In the genomic region with DNA sequence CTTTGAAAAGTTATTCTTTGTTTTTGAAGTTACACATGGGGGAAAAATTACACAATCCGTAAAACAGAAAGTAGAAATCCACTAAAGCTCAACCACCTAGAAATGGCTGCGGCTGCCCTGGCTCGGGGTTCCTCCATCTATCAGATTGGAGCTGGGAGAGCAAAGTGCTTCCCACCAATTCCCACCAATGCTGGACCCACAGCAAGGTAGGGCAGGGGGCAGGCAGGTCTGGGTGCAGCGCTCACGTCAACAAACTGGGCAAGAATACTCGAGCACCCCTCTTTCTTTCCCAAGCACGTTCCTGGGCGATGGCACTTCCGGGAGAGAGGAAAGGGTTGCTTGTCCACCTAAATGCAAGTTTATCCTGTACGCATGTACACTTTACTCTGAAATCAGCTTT, we compare ENCODE assay signal across 17 cellular contexts.
"Had no signal": no experiment of that assay in that cellular context is flagged by ENCODE, and none has a peak within 500 bp of the region (broad histone marks: within the 10 kb centered on the region; RNA-seq: fewer than 3 reads in every experiment).

No MANE protein-coding gene starts in this region.

- H3K27me3 Mint-ChIP-seq: activated T-helper 17 cell treated with anti-CD3 and anti-CD28 coated beads, Interleukin-2, amount 50 U/mL, for 72 hours; stimulated activated naive CD8-positive, alpha-beta T cell treated with anti-CD3 and anti-CD28 coated beads, Interleukin-15, Interleukin-2, amounts not matched to agents 100 ng/mL and 50 ng/mL, for 24 hours had no signal

- H3K27ac Mint-ChIP-seq: activated naive CD4-positive, alpha-beta T cell treated with anti-CD3 and anti-CD28 coated beads, Interleukin-2, amount 50 U/mL, for 72 hours; activated T-helper 17 cell treated with anti-CD3 and anti-CD28 coated beads, Interleukin-2, amount 50 U/mL, for 72 hours; mesothelial cell of epicardium; nephron; stimulated activated naive CD8-positive, alpha-beta T cell treated with anti-CD3 and anti-CD28 coated beads, Interleukin-15, Interleukin-2, amounts not matched to agents 100 ng/mL and 50 ng/mL, for 24 hours had no signal

- H3K9me3 ChIP-seq: heart left ventricle, left lung, neutrophil, pancreas, psoas muscle, right atrium auricular region had no signal

- H3K4me1 Mint-ChIP-seq: activated T-helper 17 cell treated with anti-CD3 and anti-CD28 coated beads, Interleukin-2, amount 50 U/mL, for 72 hours; mesothelial cell of epicardium; nephron had no signal

- ATAC-seq: activated naive CD4-positive, alpha-beta T cell treated with anti-CD3 and anti-CD28 coated beads, Interleukin-2, amount 50 U/mL, for 72 hours; activated T-helper 17 cell treated with anti-CD3 and anti-CD28 coated beads, Interleukin-2, amount 50 U/mL, for 72 hours; heart left ventricle; left lung; pancreas; psoas muscle; SK-N-SH treated with all-trans-retinoic acid at 6 μM for 48 hours had no signal

- H3K27ac ChIP-seq: epithelial cell of prostate, heart left ventricle, left lung, neutrophil, pancreas, psoas muscle, right atrium auricular region had no signal

- H3K9me3 Mint-ChIP-seq: activated naive CD4-positive, alpha-beta T cell treated with anti-CD3 and anti-CD28 coated beads, Interleukin-2, amount 50 U/mL, for 72 hours; activated T-helper 17 cell treated with anti-CD3 and anti-CD28 coated beads, Interleukin-2, amount 50 U/mL, for 72 hours; mesothelial cell of epicardium; nephron; stimulated activated naive CD8-positive, alpha-beta T cell treated with anti-CD3 and anti-CD28 coated beads, Interleukin-15, Interleukin-2, amounts not matched to agents 100 ng/mL and 50 ng/mL, for 24 hours had no signal

- DNase-seq: caudate nucleus; left lung; psoas muscle; stimulated activated CD4-positive, alpha-beta T cell treated with anti-CD3 and anti-CD28 coated beads, Interleukin-1b, Interleukin-23, amount 100 ng/mL, for 48 hours; trophoblast cell had no signal

- H3K36me3 ChIP-seq: heart left ventricle, left lung, neutrophil, pancreas, right atrium auricular region had no signal

- FAIRE-seq: pancreas had no signal

- H3K4me1 ChIP-seq: heart left ventricle, left lung, pancreas, psoas muscle had no signal

- H3K27me3 ChIP-seq: left lung, neutrophil, pancreas, right atrium auricular region had no signal

- H3K4me3 ChIP-seq: heart left ventricle, left lung, pancreas, psoas muscle, right atrium auricular region had no signal

- H3K36me3 Mint-ChIP-seq: activated naive CD4-positive, alpha-beta T cell treated with anti-CD3 and anti-CD28 coated beads, Interleukin-2, amount 50 U/mL, for 72 hours; brain; mesothelial cell of epicardium had no signal

- H3K4me3 Mint-ChIP-seq: activated T-helper 17 cell treated with anti-CD3 and anti-CD28 coated beads, Interleukin-2, amount 50 U/mL, for 72 hours; brain; mesothelial cell of epicardium; nephron; stimulated activated naive CD8-positive, alpha-beta T cell treated with anti-CD3 and anti-CD28 coated beads, Interleukin-15, Interleukin-2, amounts not matched to agents 100 ng/mL and 50 ng/mL, for 24 hours had no signal
